ENCODE assay signal across 11 cellular contexts in genomic region chr1:9238550-9238949, GRCh38. TPM values are rescaled to one million over a fixed set of nuclear protein-coding genes. Genes with fewer than 3 reads are reported as not detected.
DNase-seq lines count a peak whose midpoint lies in the region; ATAC-seq and TF ChIP-seq lines count a peak whose summit lies in the region.
"Had no signal": no experiment of that assay in that cellular context is flagged by ENCODE, and none has a peak within 500 bp of the region (broad histone marks: within the 10 kb centered on the region; RNA-seq: fewer than 3 reads in every experiment).

No MANE protein-coding gene starts in this region.

- no peaks in the 10 kb centered on the region for H3K36me3 ChIP-seq in Peyer's patch
- no peaks in the 10 kb centered on the region for H3K36me3 ChIP-seq in psoas muscle (ENCODE audit: insufficient read depth in 1 of 2, low read depth in 1 of 2)

- H3K4me1 Mint-ChIP-seq in CD4-positive, alpha-beta T cell (ENCODE audit: low read depth), result peaks cover 52% of the 10 kb centered on the region
- peaks cover 62% of the 10 kb centered on the region for H3K4me1 Mint-ChIP-seq in activated CD8-positive, alpha-beta T cell treated with anti-CD3 and anti-CD28 coated beads, Interleukin-2, amount 10 ng/mL, durations not matched to agents 7 days and 5 days (ENCODE audit: low read depth)

- no peaks in the 10 kb centered on the region for H3K27me3 ChIP-seq in CD4-positive, alpha-beta T cell (ENCODE audit: control insufficient read depth, insufficient read depth, low read length)
- no peaks in the 10 kb centered on the region for H3K27me3 ChIP-seq in Peyer's patch
- no peaks in the 10 kb centered on the region for H3K27me3 ChIP-seq in right cardiac atrium (ENCODE audit: control insufficient read depth, insufficient read depth)
- no peaks in the 10 kb centered on the region for H3K27me3 ChIP-seq in psoas muscle (ENCODE audit: insufficient read depth in 3 of 3, low read length in 2 of 3)

- POLR2A ChIA-PET in CD4-positive, alpha-beta T cell (lab: Charles Lee), result no interaction called here
- POLR2A ChIA-PET in activated CD8-positive, alpha-beta T cell treated with anti-CD3 and anti-CD28 coated beads, Interleukin-2, amount 10 ng/mL, durations not matched to agents 7 days and 5 days (lab: Charles Lee), result no interaction called here

- H3K27me3 Mint-ChIP-seq in CD4-positive, alpha-beta T cell, result no peaks in the 10 kb centered on the region
- H3K27me3 Mint-ChIP-seq in activated CD8-positive, alpha-beta T cell treated with anti-CD3 and anti-CD28 coated beads, Interleukin-2, amount 10 ng/mL, durations not matched to agents 7 days and 5 days (ENCODE audit: low read depth), result no peaks in the 10 kb centered on the region
- H3K27me3 Mint-ChIP-seq: CD8-positive, alpha-beta memory T cell had no signal

- TF ChIP-seq POLR2A in Peyer's patch (IDR thresholded peaks at IDR 0.05), result no peak

- WGBS in right cardiac atrium, result 35% methylated on average over 4 of the region's 4 CpGs
- 16 to 25% (median 18%) methylated on average over 4 of the region's 4 CpGs for WGBS in psoas muscle, 3 donors

- no peak for DNase-seq in CD4-positive, alpha-beta T cell
- no peak for DNase-seq in Peyer's patch
- no peak for DNase-seq in right cardiac atrium
- DNase-seq in psoas muscle, result no peak
- no peak for DNase-seq in activated CD8-positive, alpha-beta T cell treated with anti-CD3 and anti-CD28 coated beads, Interleukin-2, amount 10 ng/mL, durations not matched to agents 7 days and 5 days
- DNase-seq in midbrain (lab: John Stamatoyannopoulos, UW), result no peak
- no peak for DNase-seq in NCI-H1092 treated with DMSO at 0.1 percent for 48 hours (lab: John Stamatoyannopoulos, UW)
- DNase-seq in NCI-H1436 (lab: John Stamatoyannopoulos, UW), result no peak
- DNase-seq: CD8-positive, alpha-beta memory T cell; effector CD4-positive, alpha-beta T cell; NCI-H2029 had no signal

- no peak for ATAC-seq in CD4-positive, alpha-beta T cell (ENCODE audit: poor library complexity)
- no peak for ATAC-seq in right cardiac atrium
- peak in 3 of 4 donors; percentile 38 to 58 (median 56) for ATAC-seq in psoas muscle
- no peak for ATAC-seq in activated CD8-positive, alpha-beta T cell treated with anti-CD3 and anti-CD28 coated beads, Interleukin-2, amount 10 ng/mL, durations not matched to agents 7 days and 5 days

- peaks cover 4% of the 10 kb centered on the region for H3K36me3 Mint-ChIP-seq in CD4-positive, alpha-beta T cell (ENCODE audit: low read depth)
- peaks cover 8% of the 10 kb centered on the region for H3K36me3 Mint-ChIP-seq in activated CD8-positive, alpha-beta T cell treated with anti-CD3 and anti-CD28 coated beads, Interleukin-2, amount 10 ng/mL, durations not matched to agents 7 days and 5 days (ENCODE audit: low read depth)

- H3K4me3 ChIP-seq in Peyer's patch, result no peak overlapping the region
- H3K4me3 ChIP-seq in right cardiac atrium (ENCODE audit: low read length), result no peak overlapping the region
- H3K4me3 ChIP-seq in psoas muscle, result peak overlapping the region; percentile 60

- H3K27ac ChIP-seq in CD4-positive, alpha-beta T cell (ENCODE audit: low read depth, low read length), result no peak overlapping the region
- H3K27ac ChIP-seq in Peyer's patch (peak overlapping the region; percentile 33 to 71 (median 54)), right cardiac atrium (ENCODE audit: low read length) (peak overlapping the region; percentile 82), psoas muscle (peak overlapping the region; percentile 90)

- intact Hi-C loops in CD4-positive, alpha-beta T cell (cut with DNase I, micrococcal nuclease), result loop anchor here in 1 of 2 experiments (5.0 to 10.0 kb wide), 5 partner anchors 54 to 1236 kb away; partner anchors contain the start of genes DFFA, PEX14, RERE and SPSB1
- intact Hi-C loops in right cardiac atrium (cut with DNase I) (no loop called here), psoas muscle (cut with DNase I) (no loop called here)

- no peak overlapping the region for H3K27ac Mint-ChIP-seq in CD4-positive, alpha-beta T cell
- H3K27ac Mint-ChIP-seq in activated CD8-positive, alpha-beta T cell treated with anti-CD3 and anti-CD28 coated beads, Interleukin-2, amount 10 ng/mL, durations not matched to agents 7 days and 5 days, result no peak overlapping the region

- H3K4me3 Mint-ChIP-seq in CD4-positive, alpha-beta T cell, result peak overlapping the region; percentile 53
- H3K4me3 Mint-ChIP-seq in activated CD8-positive, alpha-beta T cell treated with anti-CD3 and anti-CD28 coated beads, Interleukin-2, amount 10 ng/mL, durations not matched to agents 7 days and 5 days, result no peak overlapping the region

- no peaks in the 10 kb centered on the region for H3K9me3 ChIP-seq in CD4-positive, alpha-beta T cell (ENCODE audit: control insufficient read depth, low read length)
- no peaks in the 10 kb centered on the region for H3K9me3 ChIP-seq in Peyer's patch
- H3K9me3 ChIP-seq in right cardiac atrium (ENCODE audit: control insufficient read depth, low read length), result no peaks in the 10 kb centered on the region
- no peaks in the 10 kb centered on the region for H3K9me3 ChIP-seq in psoas muscle

- no peak for TF ChIP-seq CTCF in CD4-positive, alpha-beta T cell (IDR thresholded peaks at IDR 0.05)
- TF ChIP-seq CTCF in Peyer's patch (IDR thresholded peaks at IDR 0.05), result no peak
- TF ChIP-seq CTCF in psoas muscle (IDR thresholded peaks at IDR 0.05), result no peak

- H3K4me1 ChIP-seq in Peyer's patch (peaks cover 8 to 74% (median 18%) of the 10 kb centered on the region in 4 donors), right cardiac atrium (ENCODE audit: control insufficient read depth, insufficient read depth, low read length) (peaks cover 12% of the 10 kb centered on the region), psoas muscle (peaks cover 89% of the 10 kb centered on the region)

- CTCF ChIA-PET in CD4-positive, alpha-beta T cell (lab: Charles Lee), result interaction anchor here (1.1 kb wide), 1 partner anchor 28 kb away, joined by 3 read pairs; no protein-coding TSS in a partner anchor
- CTCF ChIA-PET in activated CD8-positive, alpha-beta T cell treated with anti-CD3 and anti-CD28 coated beads, Interleukin-2, amount 10 ng/mL, durations not matched to agents 7 days and 5 days (lab: Charles Lee), result interaction anchor here (1.9 kb wide), 2 partner anchors 11 to 97 kb away, joined by 4 to 7 read pairs; no protein-coding TSS in a partner anchor

- H3K9me3 Mint-ChIP-seq in CD4-positive, alpha-beta T cell, result no peaks in the 10 kb centered on the region
- H3K9me3 Mint-ChIP-seq in activated CD8-positive, alpha-beta T cell treated with anti-CD3 and anti-CD28 coated beads, Interleukin-2, amount 10 ng/mL, durations not matched to agents 7 days and 5 days (ENCODE audit: insufficient read depth), result no peaks in the 10 kb centered on the region
- H3K9me3 Mint-ChIP-seq: CD8-positive, alpha-beta memory T cell had no signal

RNA-seq across cellular contexts. Expression of gene H6PD, which starts 4.0 kb away (rescaled TPM):
- 10 to 100 TPM; 13.6 to 13.9 TPM for total RNA-seq in CD4-positive, alpha-beta T cell
- total RNA-seq in Peyer's patch, result 10 to 100 TPM; 23.1 to 72.9 (median 37.2) TPM
- total RNA-seq in right cardiac atrium, result 10 to 100 TPM; 29.8 to 39.8 (median 34.9) TPM
- polyA plus RNA-seq in right cardiac atrium, result 27.0 TPM
- total RNA-seq in psoas muscle, result 10 to 100 TPM; 21.0 to 56.8 (median 37.0) TPM
- polyA plus RNA-seq in psoas muscle, result 10 to 100 TPM in 2 of 3 donors, 1 to 10 TPM in 1; 5.8 to 23.4 (median 14.9) TPM
- 10 to 100 TPM in 1 of 2 experiments, 1 to 10 TPM in 1; 9.7 to 10.2 TPM for total RNA-seq in activated CD8-positive, alpha-beta T cell treated with anti-CD3 and anti-CD28 coated beads, Interleukin-2, amount 10 ng/mL, durations not matched to agents 7 days and 5 days

RNA-seq across cellular contexts. Expression of gene SPSB1, which starts 54.1 kb away (rescaled TPM):
- total RNA-seq in CD4-positive, alpha-beta T cell, result 1 to 10 TPM; 1.9 to 2.3 TPM
- total RNA-seq in Peyer's patch, result 100 to 1,000 TPM in 2 of 4 donors, 10 to 100 TPM in 2; 69.3 to 168 (median 94.1) TPM
- 10 to 100 TPM; 15.5 to 24.0 (median 18.0) TPM for total RNA-seq in right cardiac atrium
- 16.5 TPM for polyA plus RNA-seq in right cardiac atrium
- 10 to 100 TPM; 12.0 to 60.7 (median 42.1) TPM for total RNA-seq in psoas muscle
- 10 to 100 TPM; 22.9 to 46.2 (median 28.6) TPM for polyA plus RNA-seq in psoas muscle
- 1 to 10 TPM; 1.1 TPM for total RNA-seq in activated CD8-positive, alpha-beta T cell treated with anti-CD3 and anti-CD28 coated beads, Interleukin-2, amount 10 ng/mL, durations not matched to agents 7 days and 5 days

Comparison
In these comparisons a context has a peak if more than half of its experiments do, and no peak if none do; other contexts are left out.
1. ATAC-seq: peak in psoas muscle (3 of 4); none in CD4-positive, alpha-beta T cell (single experiment), right cardiac atrium (0 of 2) and activated CD8-positive, alpha-beta T cell treated with anti-CD3 and anti-CD28 coated beads, Interleukin-2, amount 10 ng/mL, durations not matched to agents 7 days and 5 days (single experiment).